Comparison of ENCODE assay signal across 12 cellular contexts in the genomic region with DNA sequence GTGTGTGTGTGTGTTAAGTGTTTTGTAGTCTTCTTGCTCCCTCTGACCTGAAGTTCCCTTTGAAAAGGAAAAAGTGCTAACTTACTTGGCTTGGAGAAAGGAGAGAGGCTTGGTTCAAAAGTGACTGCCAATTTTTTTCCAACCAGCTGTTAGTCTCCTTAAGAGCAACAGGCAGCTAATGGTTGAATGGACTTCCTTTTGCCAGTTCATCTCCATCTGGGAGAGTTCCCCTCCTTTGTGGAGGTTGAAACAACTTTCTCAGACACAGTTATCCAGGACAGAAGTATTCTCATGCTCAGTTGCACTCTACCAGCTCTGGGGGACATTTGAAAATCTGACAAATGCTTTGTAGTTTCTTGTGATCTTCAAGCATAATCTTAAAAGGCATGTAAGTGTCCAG. TPM values are rescaled to one million over a fixed set of nuclear protein-coding genes. Genes with fewer than 3 reads are reported as not detected.
DNase-seq lines count a peak whose midpoint lies in the region; ATAC-seq, FAIRE-seq and TF ChIP-seq lines count a peak whose summit lies in the region.
"Had no signal": no experiment of that assay in that cellular context is flagged by ENCODE, and none has a peak within 500 bp of the region (broad histone marks: within the 10 kb centered on the region; RNA-seq: fewer than 3 reads in every experiment).

No MANE protein-coding gene starts in this region.

- H3K79me2 ChIP-seq in SU-DHL-6 (ENCODE audit: insufficient read depth, low read length) = peaks cover 93% of the 10 kb centered on the region

- no peak for ATAC-seq in GM21717 (IDR thresholded peaks at IDR 0.05; ENCODE audit: unreplicated experiment)

- no peak for FAIRE-seq in H54 (lab: Jason Lieb, UNC)

- no peaks in the 10 kb centered on the region for H3K9me3 ChIP-seq in SU-DHL-6 (ENCODE audit: insufficient read depth, low read length)
- no peaks in the 10 kb centered on the region for H3K9me3 ChIP-seq in skeletal muscle tissue (ENCODE audit: control insufficient read depth in 3 of 3, low read length in 3 of 3)
- H3K9me3 ChIP-seq: ascending aorta, upper lobe of left lung had no signal

- peaks cover 80% of the 10 kb centered on the region for H3F3A ChIP-seq in SU-DHL-6 (ENCODE audit: insufficient read depth)

- H3K4me3 ChIP-seq in SU-DHL-6 (ENCODE audit: insufficient read depth, low read length, poor library complexity, severe bottlenecking) (peak overlapping the region; percentile 73), skeletal muscle tissue (ENCODE audit: low read length in 3 of 3) (no peak overlapping the region)
- H3K4me3 ChIP-seq: ascending aorta had no signal

- peaks cover 18 to 33% (median 25%) of the 10 kb centered on the region in 3 donors for H3K4me1 ChIP-seq in skeletal muscle tissue (ENCODE audit: control insufficient read depth in 3 of 3, insufficient read depth in 3 of 3, low read length in 3 of 3)

- H3K27ac ChIP-seq in SU-DHL-6 (ENCODE audit: low read depth, low read length) (peak overlapping the region; percentile 92), skeletal muscle tissue (ENCODE audit: low read depth, low read length) (peak overlapping the region; percentile 74)
- H3K27ac ChIP-seq: ascending aorta, KMS-11 had no signal

- H3K27me3 ChIP-seq in SU-DHL-6 (ENCODE audit: low read length) = no peaks in the 10 kb centered on the region
- H3K27me3 ChIP-seq in skeletal muscle tissue (ENCODE audit: control insufficient read depth in 3 of 3, insufficient read depth in 3 of 3, low read length in 3 of 3) = no peaks in the 10 kb centered on the region
- H3K27me3 ChIP-seq: ascending aorta, upper lobe of left lung had no signal

- DNase-seq in NCI-H82 (lab: John Stamatoyannopoulos, UW) (peak; percentile 5), NCI-H82 treated with DMSO at 0.1 percent for 48 hours (lab: John Stamatoyannopoulos, UW; ENCODE audit: unreplicated experiment) (no peak), globus pallidus (ENCODE audit: low spot score) (peak; percentile 35), H54 (ENCODE audit: insufficient read length, low spot score) (no peak), pons (ENCODE audit: low spot score) (no peak)
- DNase-seq: stimulated activated CD4-positive, alpha-beta T cell treated with anti-CD3 and anti-CD28 coated beads, Interleukin-2, amount 100 ng/mL, for 48 hours; upper lobe of left lung had no signal

- H3K36me3 ChIP-seq in SU-DHL-6 (ENCODE audit: low read length) = peaks cover 26% of the 10 kb centered on the region
- no peaks in the 10 kb centered on the region for H3K36me3 ChIP-seq in skeletal muscle tissue (ENCODE audit: control insufficient read depth in 3 of 3, insufficient read depth in 3 of 3, low read length in 3 of 3)
- H3K36me3 ChIP-seq: ascending aorta, upper lobe of left lung had no signal

- H3K9me2 ChIP-seq in SU-DHL-6 (replicated peaks; ENCODE audit: insufficient read depth, low read length) = no peaks in the 10 kb centered on the region

- H4K20me1 ChIP-seq in SU-DHL-6 (ENCODE audit: low read depth, low read length) = peaks cover 23% of the 10 kb centered on the region

- TF ChIP-seq CTCF in SU-DHL-6 (IDR thresholded peaks at IDR 0.05; ENCODE audit: insufficient read depth, low read length, poor library complexity, severe bottlenecking) = no peak

- no peak overlapping the region for H2AFZ ChIP-seq in SU-DHL-6 (ENCODE audit: low read depth, low read length, severe bottlenecking)

- peak overlapping the region; percentile 88 for H3K4me2 ChIP-seq in SU-DHL-6 (ENCODE audit: low read depth, low read length, poor library complexity, severe bottlenecking)
- H3K4me2 ChIP-seq: KMS-11 had no signal

- TF ChIP-seq POLR2A in H54 (IDR thresholded peaks at IDR 0.05; ENCODE audit: low read depth, low read length) = no peak

- H3K9ac ChIP-seq in SU-DHL-6 (ENCODE audit: low read length) = peak overlapping the region; percentile 73
- peak overlapping the region in 1 of 3 donors; percentile 8 for H3K9ac ChIP-seq in skeletal muscle tissue (ENCODE audit: low read depth in 1 of 3, low read length in 3 of 3)
- H3K9ac ChIP-seq: KMS-11 had no signal

RNA-seq across cellular contexts. Expression of gene RIPOR2, which starts 4.5 kb away (rescaled TPM):
- 9.9 TPM for total RNA-seq in skeletal muscle tissue

Comparison
In these comparisons a context has a peak if more than half of its experiments do, and no peak if none do; other contexts are left out.
1. DNase-seq: peak in NCI-H82 (single experiment) and globus pallidus (single experiment); none in NCI-H82 treated with DMSO at 0.1 percent for 48 hours (single experiment), H54 (single experiment) and pons (single experiment).